ENCODE assay signal across 10 cellular contexts in genomic region chr3:64595253-64595694, GRCh38.
DNase-seq lines count a peak whose midpoint lies in the region; ATAC-seq and TF ChIP-seq lines count a peak whose summit lies in the region.
"Had no signal": no experiment of that assay in that cellular context is flagged by ENCODE, and none has a peak within 500 bp of the region (broad histone marks: within the 10 kb centered on the region; RNA-seq: fewer than 3 reads in every experiment).

No MANE protein-coding gene starts in this region.

- peaks cover 0 to 28% of the 10 kb centered on the region in 2 donors for H3K36me3 ChIP-seq in left lung
- peaks cover 0 to 9% (median 0%) of the 10 kb centered on the region in 3 donors for H3K36me3 ChIP-seq in tibial artery

- intact Hi-C loops in left lung (cut with DNase I) (no loop called here), tibial artery (cut with DNase I; ENCODE audit: low total_unique reads) (no loop called here)

- DNase-seq in endothelial cell (ENCODE audit: low spot score) (no peak), left lung (peak in 1 of 2 donors; percentile 38), tibial artery (peak; percentile 68 to 85), NCI-H2081 treated with DMSO at 0.1 percent for 48 hours (lab: John Stamatoyannopoulos, UW) (no peak)
- DNase-seq in activated CD8-positive, alpha-beta memory T cell treated with anti-CD3 and anti-CD28 coated beads for 24 hours: no peak
- DNase-seq in naive thymus-derived CD8-positive, alpha-beta T cell: no peak
- DNase-seq: NCI-H146, SHP77 treated with DMSO at 0.1 percent for 48 hours had no signal

- H3K4me3 Mint-ChIP-seq in endothelial cell (ENCODE audit: unreplicated experiment): peak overlapping the region; percentile 9
- H3K4me3 Mint-ChIP-seq in naive thymus-derived CD8-positive, alpha-beta T cell: no peak overlapping the region

- ATAC-seq in left lung: peak; percentile 74
- no peak for ATAC-seq in naive thymus-derived CD8-positive, alpha-beta T cell
- ATAC-seq in HG03354 (IDR thresholded peaks at IDR 0.05; ENCODE audit: poor library complexity, severe bottlenecking, unreplicated experiment): no peak

- H3K27me3 ChIP-seq in left lung: no peaks in the 10 kb centered on the region
- no peaks in the 10 kb centered on the region for H3K27me3 ChIP-seq in tibial artery

- H3K4me1 ChIP-seq in left lung: no peaks in the 10 kb centered on the region
- peaks cover 0 to 29% (median 9%) of the 10 kb centered on the region in 4 donors for H3K4me1 ChIP-seq in tibial artery

- H3K27ac ChIP-seq in left lung: no peak overlapping the region
- H3K27ac ChIP-seq in tibial artery: peak overlapping the region; percentile 52 to 58

- peaks cover 79% of the 10 kb centered on the region for H3K36me3 Mint-ChIP-seq in endothelial cell (ENCODE audit: low read depth, unreplicated experiment)
- H3K36me3 Mint-ChIP-seq in naive thymus-derived CD8-positive, alpha-beta T cell: no peaks in the 10 kb centered on the region

- H3K4me3 ChIP-seq in left lung (no peak overlapping the region), tibial artery (no peak overlapping the region)

- POLR2A ChIA-PET in naive thymus-derived CD8-positive, alpha-beta T cell (lab: Charles Lee): no interaction called here

- H3K4me1 Mint-ChIP-seq in endothelial cell (ENCODE audit: unreplicated experiment): peaks cover 14% of the 10 kb centered on the region
- no peaks in the 10 kb centered on the region for H3K4me1 Mint-ChIP-seq in naive thymus-derived CD8-positive, alpha-beta T cell

- H3K9me3 ChIP-seq in left lung: no peaks in the 10 kb centered on the region
- H3K9me3 ChIP-seq in tibial artery: no peaks in the 10 kb centered on the region

- H3K9me3 Mint-ChIP-seq in endothelial cell (ENCODE audit: unreplicated experiment): no peaks in the 10 kb centered on the region
- peaks cover 0 to 4% (median 0%) of the 10 kb centered on the region in 9 donors for H3K9me3 Mint-ChIP-seq in naive thymus-derived CD8-positive, alpha-beta T cell

- no peak overlapping the region for H3K27ac Mint-ChIP-seq in endothelial cell (ENCODE audit: unreplicated experiment)
- H3K27ac Mint-ChIP-seq in naive thymus-derived CD8-positive, alpha-beta T cell: no peak overlapping the region

- TF ChIP-seq CTCF in endothelial cell (IDR thresholded peaks at IDR 0.05; ENCODE audit: unreplicated experiment): no peak
- no peak for TF ChIP-seq CTCF in left lung (IDR thresholded peaks at IDR 0.05)
- no peak for TF ChIP-seq CTCF in tibial artery (IDR thresholded peaks at IDR 0.05)

- peaks cover 4% of the 10 kb centered on the region for H3K27me3 Mint-ChIP-seq in endothelial cell (ENCODE audit: unreplicated experiment)
- H3K27me3 Mint-ChIP-seq in naive thymus-derived CD8-positive, alpha-beta T cell: no peaks in the 10 kb centered on the region

TF ChIP-seq in PFSK-1, 5 proteins besides CTCF, POLR2A, EP300 and RAD21:
- TF ChIP-seq SIN3A (IDR thresholded peaks at IDR 0.05; ENCODE audit: borderline replicate concordance, insufficient read depth, low read length): peak; percentile 16; the same call in 1 of the 2 replicates
- no peak for TF ChIP-seq POLR2AphosphoS5 (IDR thresholded peaks at IDR 0.05; ENCODE audit: low read depth, low read length)

Comparison
In these comparisons a context has a peak if more than half of its experiments do, and no peak if none do; other contexts are left out.
1. DNase-seq: peak in tibial artery (2 of 2); none in endothelial cell (single experiment), activated CD8-positive, alpha-beta memory T cell treated with anti-CD3 and anti-CD28 coated beads for 24 hours (single experiment), naive thymus-derived CD8-positive, alpha-beta T cell (0 of 10) and NCI-H2081 treated with DMSO at 0.1 percent for 48 hours (single experiment).
2. H3K27ac ChIP-seq: peak in tibial artery (2 of 2); none in left lung (0 of 2).